In the genomic region with DNA sequence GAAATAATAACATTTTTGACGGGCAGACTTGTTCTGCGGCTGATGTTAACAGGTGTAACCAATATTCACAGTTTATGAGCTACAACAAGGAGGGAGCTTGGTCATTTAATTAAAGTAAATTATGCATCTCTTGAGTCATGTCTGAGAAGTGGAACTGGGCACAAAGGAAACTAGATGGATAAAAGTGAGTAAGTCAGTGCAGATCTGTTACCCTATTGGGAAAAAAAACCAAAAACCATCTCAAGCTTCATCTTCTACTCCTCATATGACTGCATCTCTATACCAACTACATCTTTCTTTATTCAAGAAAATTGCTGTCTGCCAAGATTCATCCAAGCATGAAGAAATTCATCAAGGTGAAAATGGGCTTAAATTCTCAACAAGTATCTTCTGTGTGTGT, we compare ENCODE assay signal across 25 cellular contexts. TPM values are rescaled to one million over a fixed set of nuclear protein-coding genes. Genes with fewer than 3 reads are reported as not detected.
A peak's percentile ranks its signal among the peaks of the same experiment; 100 is the strongest.
DNase-seq lines count a peak whose midpoint lies in the region; ATAC-seq, FAIRE-seq and TF ChIP-seq lines count a peak whose summit lies in the region.
"Had no signal": no experiment of that assay in that cellular context is flagged by ENCODE, and none has a peak within 500 bp of the region (broad histone marks: within the 10 kb centered on the region; RNA-seq: fewer than 3 reads in every experiment).

No MANE protein-coding gene starts in this region.

- ATAC-seq in activated T-helper 17 cell treated with anti-CD3 and anti-CD28 coated beads, Interleukin-2, amount 50 U/mL, for 72 hours (replicated peaks): peak; percentile 74
- peak; percentile 63 for ATAC-seq in stimulated activated naive CD8-positive, alpha-beta T cell treated with anti-CD3 and anti-CD28 coated beads, Interleukin-15, amount 100 ng/mL, for 72 hours
- ATAC-seq in GM21576 (IDR thresholded peaks at IDR 0.05; ENCODE audit: unreplicated experiment): no peak

- no peak overlapping the region for H3K4me3 Mint-ChIP-seq in activated naive CD4-positive, alpha-beta T cell treated with anti-CD3 and anti-CD28 coated beads, Interleukin-2, amount 50 U/mL, for 24 hours
- H3K4me3 Mint-ChIP-seq in activated naive CD4-positive, alpha-beta T cell treated with anti-CD3 and anti-CD28 coated beads, Interleukin-2, amount 10 ng/mL, durations not matched to agents 7 days and 5 days: no peak overlapping the region
- H3K4me3 Mint-ChIP-seq in activated T-helper 17 cell treated with anti-CD3 and anti-CD28 coated beads, Interleukin-2, amount 50 U/mL, for 72 hours: no peak overlapping the region
- H3K4me3 Mint-ChIP-seq in stimulated activated naive CD8-positive, alpha-beta T cell treated with anti-CD3 and anti-CD28 coated beads, Interleukin-15, amount 100 ng/mL, for 72 hours: no peak overlapping the region

- peaks cover 74% of the 10 kb centered on the region for H3K4me1 Mint-ChIP-seq in activated naive CD4-positive, alpha-beta T cell treated with anti-CD3 and anti-CD28 coated beads, Interleukin-2, amount 50 U/mL, for 24 hours
- H3K4me1 Mint-ChIP-seq in activated naive CD4-positive, alpha-beta T cell treated with anti-CD3 and anti-CD28 coated beads, Interleukin-2, amount 10 ng/mL, durations not matched to agents 7 days and 5 days: peaks cover 77% of the 10 kb centered on the region
- peaks cover 44% of the 10 kb centered on the region for H3K4me1 Mint-ChIP-seq in activated T-helper 17 cell treated with anti-CD3 and anti-CD28 coated beads, Interleukin-2, amount 50 U/mL, for 72 hours
- peaks cover 78% of the 10 kb centered on the region for H3K4me1 Mint-ChIP-seq in stimulated activated naive CD8-positive, alpha-beta T cell treated with anti-CD3 and anti-CD28 coated beads, Interleukin-15, amount 100 ng/mL, for 72 hours

- DNase-seq in activated naive CD4-positive, alpha-beta T cell treated with anti-CD3 and anti-CD28 coated beads, Interleukin-2, amount 10 ng/mL, durations not matched to agents 7 days and 5 days: no peak
- no peak for DNase-seq in H54 (ENCODE audit: insufficient read length, low spot score)
- no peak for DNase-seq in stimulated activated naive CD8-positive, alpha-beta T cell treated with anti-CD3 and anti-CD28 coated beads, Interleukin-15, amount 100 ng/mL, for 72 hours
- DNase-seq in OCI-M1 (lab: John Stamatoyannopoulos, UW): no peak
- DNase-seq: C1 segment of cervical spinal cord; CD8-positive, alpha-beta memory T cell; DMS 273 treated with DMSO at 0.1 percent for 48 hours; DND-41; H7; KBM-7; MG63; NCI-H1105 treated with DMSO at 0.1 percent for 48 hours; NCI-H146; NCI-H2029 treated with DMSO at 0.1 percent for 48 hours; NCI-H2227 treated with DMSO at 0.1 percent for 48 hours; NCI-H526 treated with DMSO at 0.1 percent for 48 hours; SHP77 had no signal

- peak; percentile 30 for FAIRE-seq in H54 (lab: Jason Lieb, UNC)
- FAIRE-seq: GM12892, HTR-8/SVneo had no signal

- no peaks in the 10 kb centered on the region for H3K27me3 Mint-ChIP-seq in activated naive CD4-positive, alpha-beta T cell treated with anti-CD3 and anti-CD28 coated beads, Interleukin-2, amount 50 U/mL, for 24 hours
- H3K27me3 Mint-ChIP-seq in activated naive CD4-positive, alpha-beta T cell treated with anti-CD3 and anti-CD28 coated beads, Interleukin-2, amount 10 ng/mL, durations not matched to agents 7 days and 5 days: no peaks in the 10 kb centered on the region
- H3K27me3 Mint-ChIP-seq in activated T-helper 17 cell treated with anti-CD3 and anti-CD28 coated beads, Interleukin-2, amount 50 U/mL, for 72 hours: no peaks in the 10 kb centered on the region
- H3K27me3 Mint-ChIP-seq in stimulated activated naive CD8-positive, alpha-beta T cell treated with anti-CD3 and anti-CD28 coated beads, Interleukin-15, amount 100 ng/mL, for 72 hours: no peaks in the 10 kb centered on the region
- H3K27me3 Mint-ChIP-seq: CD8-positive, alpha-beta memory T cell had no signal

- H3K9me3 Mint-ChIP-seq in activated naive CD4-positive, alpha-beta T cell treated with anti-CD3 and anti-CD28 coated beads, Interleukin-2, amount 50 U/mL, for 24 hours: peaks cover 4% of the 10 kb centered on the region
- H3K9me3 Mint-ChIP-seq in activated naive CD4-positive, alpha-beta T cell treated with anti-CD3 and anti-CD28 coated beads, Interleukin-2, amount 10 ng/mL, durations not matched to agents 7 days and 5 days: peaks cover 7% of the 10 kb centered on the region
- H3K9me3 Mint-ChIP-seq in activated T-helper 17 cell treated with anti-CD3 and anti-CD28 coated beads, Interleukin-2, amount 50 U/mL, for 72 hours: no peaks in the 10 kb centered on the region
- peaks cover 5 to 12% of the 10 kb centered on the region in 2 donors for H3K9me3 Mint-ChIP-seq in stimulated activated naive CD8-positive, alpha-beta T cell treated with anti-CD3 and anti-CD28 coated beads, Interleukin-15, amount 100 ng/mL, for 72 hours
- H3K9me3 Mint-ChIP-seq: CD8-positive, alpha-beta memory T cell had no signal

- peaks cover 3% of the 10 kb centered on the region for H3K36me3 Mint-ChIP-seq in activated naive CD4-positive, alpha-beta T cell treated with anti-CD3 and anti-CD28 coated beads, Interleukin-2, amount 50 U/mL, for 24 hours
- H3K36me3 Mint-ChIP-seq in activated naive CD4-positive, alpha-beta T cell treated with anti-CD3 and anti-CD28 coated beads, Interleukin-2, amount 10 ng/mL, durations not matched to agents 7 days and 5 days: peaks cover 29% of the 10 kb centered on the region
- H3K36me3 Mint-ChIP-seq in activated T-helper 17 cell treated with anti-CD3 and anti-CD28 coated beads, Interleukin-2, amount 50 U/mL, for 72 hours (ENCODE audit: low read depth): no peaks in the 10 kb centered on the region

- CTCF ChIA-PET in activated naive CD4-positive, alpha-beta T cell treated with anti-CD3 and anti-CD28 coated beads, Interleukin-2, amount 10 ng/mL, durations not matched to agents 7 days and 5 days (lab: Charles Lee): interaction anchor here (2.5 to 3.2 kb wide), 3 partner anchors 8 to 105 kb away, joined by 11 to 12 read pairs (median 11); no protein-coding TSS in a partner anchor

- H3K27ac Mint-ChIP-seq in activated naive CD4-positive, alpha-beta T cell treated with anti-CD3 and anti-CD28 coated beads, Interleukin-2, amount 50 U/mL, for 24 hours: peak overlapping the region; percentile 14
- H3K27ac Mint-ChIP-seq in activated naive CD4-positive, alpha-beta T cell treated with anti-CD3 and anti-CD28 coated beads, Interleukin-2, amount 10 ng/mL, durations not matched to agents 7 days and 5 days: no peak overlapping the region
- peak overlapping the region; percentile 85 for H3K27ac Mint-ChIP-seq in activated T-helper 17 cell treated with anti-CD3 and anti-CD28 coated beads, Interleukin-2, amount 50 U/mL, for 72 hours
- H3K27ac Mint-ChIP-seq in stimulated activated naive CD8-positive, alpha-beta T cell treated with anti-CD3 and anti-CD28 coated beads, Interleukin-15, amount 100 ng/mL, for 72 hours: no peak overlapping the region

- no peak for TF ChIP-seq POLR2A in H54 (IDR thresholded peaks at IDR 0.05; ENCODE audit: low read depth, low read length)

RNA-seq across cellular contexts. Expression of a gene that starts 23.9 kb away (rescaled TPM):
- 1 to 10 TPM in 1 of 2 donors, under 1 TPM in 1; 0.21 to 5.9 TPM for total RNA-seq in activated T-helper 17 cell treated with anti-CD3 and anti-CD28 coated beads, Interleukin-2, amount 50 U/mL, for 72 hours
- total RNA-seq: A673; CD8-positive, alpha-beta memory T cell; H7; SK-MEL-5 had no signal

RNA-seq across cellular contexts. Expression of a gene that starts 25.2 kb away (rescaled TPM):
- not detected for total RNA-seq in activated T-helper 17 cell treated with anti-CD3 and anti-CD28 coated beads, Interleukin-2, amount 50 U/mL, for 72 hours
- total RNA-seq: A673; CD8-positive, alpha-beta memory T cell; H7; NCI-H460; SK-MEL-5 had no signal

RNA-seq across cellular contexts. Expression of a gene that starts 52.3 kb away (rescaled TPM):
- total RNA-seq in activated T-helper 17 cell treated with anti-CD3 and anti-CD28 coated beads, Interleukin-2, amount 50 U/mL, for 72 hours: 10 to 100 TPM; 27.6 to 72.5 TPM

Comparison
In these comparisons a context has a peak if more than half of its experiments do, and no peak if none do; other contexts are left out.
1. H3K27ac Mint-ChIP-seq: peak in activated naive CD4-positive, alpha-beta T cell treated with anti-CD3 and anti-CD28 coated beads, Interleukin-2, amount 50 U/mL, for 24 hours (single experiment) and activated T-helper 17 cell treated with anti-CD3 and anti-CD28 coated beads, Interleukin-2, amount 50 U/mL, for 72 hours (single experiment); none in activated naive CD4-positive, alpha-beta T cell treated with anti-CD3 and anti-CD28 coated beads, Interleukin-2, amount 10 ng/mL, durations not matched to agents 7 days and 5 days (single experiment) and stimulated activated naive CD8-positive, alpha-beta T cell treated with anti-CD3 and anti-CD28 coated beads, Interleukin-15, amount 100 ng/mL, for 72 hours (0 of 2).